Comparison of ENCODE assay signal across 6 cellular contexts in the genomic region with DNA sequence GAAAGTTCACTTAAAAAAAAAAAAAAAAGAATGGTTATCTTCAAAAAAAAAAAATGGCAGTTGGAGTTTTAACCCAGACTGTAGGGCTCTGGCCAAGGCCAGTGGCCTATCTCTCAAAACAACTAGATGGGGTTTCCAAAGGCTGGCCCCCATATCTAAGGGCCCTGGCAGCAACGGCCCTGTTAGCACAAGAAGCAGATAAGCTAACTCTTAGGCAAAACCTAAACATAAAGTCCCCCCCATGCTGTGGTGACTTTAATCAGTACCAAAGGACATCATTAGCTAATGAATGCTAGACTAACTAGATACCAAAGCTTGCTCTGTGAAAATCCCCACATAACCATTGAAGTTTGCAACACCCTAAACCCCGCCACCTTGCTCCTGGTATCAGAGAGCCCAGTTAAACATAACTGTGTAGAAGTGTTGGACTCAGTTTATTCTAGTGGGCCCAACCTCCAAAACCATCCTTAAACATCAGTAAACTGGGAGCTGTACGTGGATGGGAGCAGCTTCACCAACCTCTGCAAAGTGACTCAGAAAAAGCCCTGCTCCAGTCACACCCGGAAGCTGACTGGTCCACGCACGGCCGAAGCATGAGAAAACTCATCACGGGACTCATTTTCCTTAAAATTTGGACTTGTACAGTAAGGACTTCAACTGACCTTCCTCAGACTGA. TPM values are rescaled to one million over a fixed set of nuclear protein-coding genes. Genes with fewer than 3 reads are reported as not detected.
"Had no signal": no experiment of that assay in that cellular context is flagged by ENCODE, and none has a peak within 500 bp of the region (broad histone marks: within the 10 kb centered on the region; RNA-seq: fewer than 3 reads in every experiment).

No MANE protein-coding gene starts in this region.

RNA-seq across cellular contexts. Expression of gene ADCY10, which starts 47.1 kb away (rescaled TPM):
- total RNA-seq: endothelial cell of umbilical vein, epithelial cell of proximal tubule, esophagus mucosa, esophagus squamous epithelium, mononuclear cell had no signal
- polyA plus RNA-seq: endothelial cell of umbilical vein, immature natural killer cell had no signal
